In the genomic region with DNA sequence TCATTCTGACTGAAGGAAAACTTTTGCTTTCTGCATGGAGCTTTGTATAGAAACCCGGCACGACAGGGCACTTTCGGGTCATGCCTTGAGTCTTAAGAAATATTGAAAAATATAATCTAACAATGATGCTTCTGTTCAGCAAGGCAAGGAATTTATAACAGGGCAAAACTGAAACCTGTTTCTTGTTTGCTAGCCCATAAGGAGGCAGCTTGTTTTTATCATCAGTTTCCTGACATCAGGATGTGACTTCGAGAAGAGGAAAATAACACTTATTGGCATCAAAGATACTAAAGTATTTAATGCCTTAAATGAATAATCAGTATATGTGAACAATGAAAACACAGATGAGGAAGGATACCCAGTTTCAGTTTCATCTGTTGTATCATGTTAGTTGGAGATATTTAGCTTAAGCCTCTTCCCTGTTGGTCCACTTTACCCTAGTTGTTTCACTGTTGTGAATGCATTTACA, we compare ENCODE assay signal across 11 cellular contexts.
DNase-seq lines count a peak whose midpoint lies in the region; ATAC-seq and TF ChIP-seq lines count a peak whose summit lies in the region.
"Had no signal": no experiment of that assay in that cellular context is flagged by ENCODE, and none has a peak within 500 bp of the region (broad histone marks: within the 10 kb centered on the region; RNA-seq: fewer than 3 reads in every experiment).

No MANE protein-coding gene starts in this region.

- TF ChIP-seq CTCF in cardiac muscle cell (IDR thresholded peaks at IDR 0.05; ENCODE audit: low read depth, low read length) (no peak), thyroid gland (IDR thresholded peaks at IDR 0.05) (no peak), lower lobe of right lung (IDR thresholded peaks at IDR 0.05) (no peak)

- CTCF ChIA-PET in activated naive CD4-positive, alpha-beta T cell treated with anti-CD3 and anti-CD28 coated beads for 36 hours (lab: Charles Lee) = no interaction called here

- intact Hi-C loops in right cardiac atrium (cut with DNase I) (no loop called here), thyroid gland (cut with DNase I) (no loop called here), lower lobe of right lung (cut with DNase I) (no loop called here)
- intact Hi-C loops in activated naive CD4-positive, alpha-beta T cell treated with anti-CD3 and anti-CD28 coated beads for 36 hours (cut with micrococcal nuclease) = no loop called here

- H3K4me1 Mint-ChIP-seq in activated naive CD8-positive, alpha-beta T cell treated with anti-CD3 and anti-CD28 coated beads, Interleukin-2, amount 10 ng/mL, durations not matched to agents 7 days and 5 days = peaks cover 8% of the 10 kb centered on the region
- peaks cover 32% of the 10 kb centered on the region for H3K4me1 Mint-ChIP-seq in activated naive CD4-positive, alpha-beta T cell treated with anti-CD3 and anti-CD28 coated beads for 36 hours (ENCODE audit: low read depth)

- H3K4me3 ChIP-seq in cardiac muscle cell = no peak overlapping the region
- no peak overlapping the region for H3K4me3 ChIP-seq in right cardiac atrium (ENCODE audit: low read length)
- H3K4me3 ChIP-seq in thyroid gland (replicated peaks in 1 of 3) = no peak overlapping the region
- H3K4me3 ChIP-seq in lower lobe of right lung = no peak overlapping the region

- no peak overlapping the region for H3K27ac Mint-ChIP-seq in activated naive CD8-positive, alpha-beta T cell treated with anti-CD3 and anti-CD28 coated beads, Interleukin-2, amount 10 ng/mL, durations not matched to agents 7 days and 5 days
- H3K27ac Mint-ChIP-seq in activated naive CD4-positive, alpha-beta T cell treated with anti-CD3 and anti-CD28 coated beads for 36 hours = no peak overlapping the region

- no peak for ATAC-seq in right cardiac atrium
- ATAC-seq in HG03097 (IDR thresholded peaks at IDR 0.05; ENCODE audit: low FRiP score, unreplicated experiment) = peak; percentile 73
- peak; percentile 52 for ATAC-seq in activated naive CD8-positive, alpha-beta T cell treated with anti-CD3 and anti-CD28 coated beads, Interleukin-2, amount 10 ng/mL, durations not matched to agents 7 days and 5 days (ENCODE audit: low read depth)
- ATAC-seq in lower lobe of right lung = no peak

- no peaks in the 10 kb centered on the region for H3K27me3 Mint-ChIP-seq in activated naive CD8-positive, alpha-beta T cell treated with anti-CD3 and anti-CD28 coated beads, Interleukin-2, amount 10 ng/mL, durations not matched to agents 7 days and 5 days
- no peaks in the 10 kb centered on the region for H3K27me3 Mint-ChIP-seq in activated naive CD4-positive, alpha-beta T cell treated with anti-CD3 and anti-CD28 coated beads for 36 hours (ENCODE audit: low read depth)

- no peaks in the 10 kb centered on the region for H3K27me3 ChIP-seq in cardiac muscle cell
- H3K27me3 ChIP-seq in right cardiac atrium (ENCODE audit: control insufficient read depth, insufficient read depth) = no peaks in the 10 kb centered on the region
- no peaks in the 10 kb centered on the region for H3K27me3 ChIP-seq in thyroid gland
- no peaks in the 10 kb centered on the region for H3K27me3 ChIP-seq in lower lobe of right lung (ENCODE audit: low read depth)

- no peak for TF ChIP-seq POLR2A in thyroid gland (IDR thresholded peaks at IDR 0.05)

- H3K4me3 Mint-ChIP-seq in activated naive CD8-positive, alpha-beta T cell treated with anti-CD3 and anti-CD28 coated beads, Interleukin-2, amount 10 ng/mL, durations not matched to agents 7 days and 5 days = peak overlapping the region; percentile 36
- no peak overlapping the region for H3K4me3 Mint-ChIP-seq in activated naive CD4-positive, alpha-beta T cell treated with anti-CD3 and anti-CD28 coated beads for 36 hours

- H3K27ac ChIP-seq in cardiac muscle cell = peak overlapping the region; percentile 16
- H3K27ac ChIP-seq in right cardiac atrium (ENCODE audit: low read length) = no peak overlapping the region
- no peak overlapping the region for H3K27ac ChIP-seq in thyroid gland
- H3K27ac ChIP-seq in lower lobe of right lung = no peak overlapping the region

- H3K4me1 ChIP-seq in cardiac muscle cell (ENCODE audit: low read depth) (peaks cover 3% of the 10 kb centered on the region), right cardiac atrium (ENCODE audit: control insufficient read depth, insufficient read depth, low read length) (no peaks in the 10 kb centered on the region), thyroid gland (peaks cover 0 to 5% of the 10 kb centered on the region in 2 donors), lower lobe of right lung (peaks cover 10% of the 10 kb centered on the region)

- H3K9me3 Mint-ChIP-seq in activated naive CD8-positive, alpha-beta T cell treated with anti-CD3 and anti-CD28 coated beads, Interleukin-2, amount 10 ng/mL, durations not matched to agents 7 days and 5 days = peaks cover 1% of the 10 kb centered on the region
- no peaks in the 10 kb centered on the region for H3K9me3 Mint-ChIP-seq in activated naive CD4-positive, alpha-beta T cell treated with anti-CD3 and anti-CD28 coated beads for 36 hours

- POLR2A ChIA-PET in activated naive CD8-positive, alpha-beta T cell treated with anti-CD3 and anti-CD28 coated beads, Interleukin-2, amount 10 ng/mL, durations not matched to agents 7 days and 5 days (lab: Charles Lee) = no interaction called here

- WGBS in right cardiac atrium = 28% methylated on average over 4 of the region's 4 CpGs
- 69 to 76% methylated on average over 4 of the region's 4 CpGs for WGBS in thyroid gland, 2 donors

- H3K9me3 ChIP-seq in cardiac muscle cell (ENCODE audit: low read depth) (no peaks in the 10 kb centered on the region), right cardiac atrium (ENCODE audit: control insufficient read depth, low read length) (no peaks in the 10 kb centered on the region), thyroid gland (no peaks in the 10 kb centered on the region), lower lobe of right lung (no peaks in the 10 kb centered on the region)

- peaks cover 13% of the 10 kb centered on the region for H3K36me3 Mint-ChIP-seq in activated naive CD8-positive, alpha-beta T cell treated with anti-CD3 and anti-CD28 coated beads, Interleukin-2, amount 10 ng/mL, durations not matched to agents 7 days and 5 days
- H3K36me3 Mint-ChIP-seq in activated naive CD4-positive, alpha-beta T cell treated with anti-CD3 and anti-CD28 coated beads for 36 hours (ENCODE audit: low read depth) = peaks cover 1% of the 10 kb centered on the region

- DNase-seq in cardiac muscle cell (ENCODE audit: low read depth in 1 of 2, low spot score in 1 of 2) = peak in 1 of 2 donors; percentile 53
- no peak for DNase-seq in right cardiac atrium
- DNase-seq in activated naive CD8-positive, alpha-beta T cell treated with anti-CD3 and anti-CD28 coated beads, Interleukin-2, amount 10 ng/mL, durations not matched to agents 7 days and 5 days = no peak
- DNase-seq in thyroid gland = no peak
- no peak for DNase-seq in cortex of kidney (lab: John Stamatoyannopoulos, UW)
- DNase-seq in activated naive CD4-positive, alpha-beta T cell treated with anti-CD3 and anti-CD28 coated beads for 36 hours = no peak
- no peak for DNase-seq in lower lobe of right lung
- DNase-seq: amniotic stem cell, C1 segment of cervical spinal cord, KG1 had no signal

- H3K36me3 ChIP-seq in cardiac muscle cell (no peaks in the 10 kb centered on the region), thyroid gland (no peaks in the 10 kb centered on the region), lower lobe of right lung (no peaks in the 10 kb centered on the region)

Comparison
In these comparisons a context has a peak if more than half of its experiments do, and no peak if none do; other contexts are left out.
1. ATAC-seq: peak in HG03097 (single experiment) and activated naive CD8-positive, alpha-beta T cell treated with anti-CD3 and anti-CD28 coated beads, Interleukin-2, amount 10 ng/mL, durations not matched to agents 7 days and 5 days (single experiment); none in right cardiac atrium (0 of 2) and lower lobe of right lung (0 of 2).